6 cellular contexts compared by ENCODE assay signal in the genomic region with DNA sequence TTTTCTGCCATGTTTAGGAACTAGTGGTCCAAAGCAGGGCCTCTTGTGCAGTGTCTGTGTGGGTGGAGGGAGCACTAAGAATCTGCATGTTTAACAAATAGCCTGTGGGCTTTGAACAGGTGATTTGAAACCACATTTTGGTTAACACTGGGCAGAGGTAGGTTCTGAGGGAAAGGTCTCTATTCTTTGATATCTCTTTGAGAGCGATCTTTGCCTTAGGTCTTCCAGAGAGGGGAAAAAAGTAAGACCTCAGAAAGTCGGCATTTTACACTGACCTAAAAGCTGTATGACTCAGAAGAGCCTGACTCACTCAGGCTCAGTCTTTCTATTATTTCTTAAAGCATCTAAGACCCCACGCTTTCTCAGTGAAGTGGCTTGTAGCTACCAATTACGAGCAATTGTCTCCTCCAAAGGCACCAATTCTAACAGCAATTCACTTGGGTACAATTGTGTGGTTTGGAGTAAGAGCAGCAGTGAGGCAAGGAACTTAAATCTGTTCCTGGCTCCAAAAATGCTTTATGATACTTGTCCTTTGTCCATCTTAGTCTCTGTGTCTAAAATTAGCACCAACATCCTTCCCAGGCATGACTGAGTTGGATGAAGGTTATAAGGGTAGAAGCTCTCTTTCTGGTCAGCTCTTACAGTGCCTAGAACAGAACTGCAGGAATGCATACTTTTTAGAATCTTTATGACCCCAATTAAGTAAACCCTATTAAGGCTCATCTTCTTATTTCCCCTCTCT. TPM values are rescaled to one million over a fixed set of nuclear protein-coding genes. Genes with fewer than 3 reads are reported as not detected.
DNase-seq lines count a peak whose midpoint lies in the region; ATAC-seq and FAIRE-seq lines count a peak whose summit lies in the region.

No MANE protein-coding gene starts in this region.

- ATAC-seq in Right ventricle myocardium superior (ENCODE audit: poor library complexity) (peak; percentile 63), GM19467 (IDR thresholded peaks at IDR 0.05; ENCODE audit: unreplicated experiment) (no peak)

- no peak for FAIRE-seq in urothelium cell line (lab: Jason Lieb, UNC)

- no peak for DNase-seq in activated naive CD4-positive, alpha-beta T cell treated with anti-CD3 and anti-CD28 coated beads, Interleukin-2, amount 10 ng/mL, durations not matched to agents 7 days and 5 days
- DNase-seq in Right ventricle myocardium superior (no peak), urothelium cell line (ENCODE audit: low spot score) (peak; percentile 22), NCI-H510A (lab: John Stamatoyannopoulos, UW) (no peak)

- peak overlapping the region; percentile 70 for H3K27ac Mint-ChIP-seq in activated naive CD4-positive, alpha-beta T cell treated with anti-CD3 and anti-CD28 coated beads, Interleukin-2, amount 50 U/mL, for 24 hours
- no peak overlapping the region for H3K27ac Mint-ChIP-seq in activated naive CD4-positive, alpha-beta T cell treated with anti-CD3 and anti-CD28 coated beads, Interleukin-2, amount 10 ng/mL, durations not matched to agents 7 days and 5 days

- peaks cover 9% of the 10 kb centered on the region for H3K36me3 Mint-ChIP-seq in activated naive CD4-positive, alpha-beta T cell treated with anti-CD3 and anti-CD28 coated beads, Interleukin-2, amount 50 U/mL, for 24 hours
- H3K36me3 Mint-ChIP-seq in activated naive CD4-positive, alpha-beta T cell treated with anti-CD3 and anti-CD28 coated beads, Interleukin-2, amount 10 ng/mL, durations not matched to agents 7 days and 5 days, result peaks cover 53% of the 10 kb centered on the region

- intact Hi-C loops in Right ventricle myocardium superior (cut with DNase I), result no loop called here

- H3K27me3 Mint-ChIP-seq in activated naive CD4-positive, alpha-beta T cell treated with anti-CD3 and anti-CD28 coated beads, Interleukin-2, amount 50 U/mL, for 24 hours, result no peaks in the 10 kb centered on the region
- no peaks in the 10 kb centered on the region for H3K27me3 Mint-ChIP-seq in activated naive CD4-positive, alpha-beta T cell treated with anti-CD3 and anti-CD28 coated beads, Interleukin-2, amount 10 ng/mL, durations not matched to agents 7 days and 5 days

- no peak overlapping the region for H3K4me3 Mint-ChIP-seq in activated naive CD4-positive, alpha-beta T cell treated with anti-CD3 and anti-CD28 coated beads, Interleukin-2, amount 50 U/mL, for 24 hours
- H3K4me3 Mint-ChIP-seq in activated naive CD4-positive, alpha-beta T cell treated with anti-CD3 and anti-CD28 coated beads, Interleukin-2, amount 10 ng/mL, durations not matched to agents 7 days and 5 days, result no peak overlapping the region

- peaks cover 27% of the 10 kb centered on the region for H3K4me1 Mint-ChIP-seq in activated naive CD4-positive, alpha-beta T cell treated with anti-CD3 and anti-CD28 coated beads, Interleukin-2, amount 50 U/mL, for 24 hours
- H3K4me1 Mint-ChIP-seq in activated naive CD4-positive, alpha-beta T cell treated with anti-CD3 and anti-CD28 coated beads, Interleukin-2, amount 10 ng/mL, durations not matched to agents 7 days and 5 days, result peaks cover 19% of the 10 kb centered on the region

- CTCF ChIA-PET in activated naive CD4-positive, alpha-beta T cell treated with anti-CD3 and anti-CD28 coated beads, Interleukin-2, amount 10 ng/mL, durations not matched to agents 7 days and 5 days (lab: Charles Lee), result interaction anchor here (1.4 to 2.0 kb wide), 2 partner anchors 77 to 106 kb away, joined by 4 to 6 read pairs; no protein-coding TSS in a partner anchor

- no peaks in the 10 kb centered on the region for H3K9me3 Mint-ChIP-seq in activated naive CD4-positive, alpha-beta T cell treated with anti-CD3 and anti-CD28 coated beads, Interleukin-2, amount 50 U/mL, for 24 hours
- no peaks in the 10 kb centered on the region for H3K9me3 Mint-ChIP-seq in activated naive CD4-positive, alpha-beta T cell treated with anti-CD3 and anti-CD28 coated beads, Interleukin-2, amount 10 ng/mL, durations not matched to agents 7 days and 5 days

RNA-seq across cellular contexts. Expression of gene EIF2B2, which starts 8.8 kb away (rescaled TPM):
- 29.5 TPM for total RNA-seq in Right ventricle myocardium superior

RNA-seq across cellular contexts. Expression of gene MLH3, which starts 39.7 kb away (rescaled TPM):
- 21.8 TPM for total RNA-seq in Right ventricle myocardium superior

RNA-seq across cellular contexts. Expression of gene ACYP1, which starts 52.3 kb away (rescaled TPM):
- 11.9 TPM for total RNA-seq in Right ventricle myocardium superior

RNA-seq across cellular contexts. Expression of gene PGF, which starts 56.1 kb away (rescaled TPM):
- 5.1 TPM for total RNA-seq in Right ventricle myocardium superior

RNA-seq across cellular contexts. Expression of gene ZC2HC1C, which starts 57.9 kb away (rescaled TPM):
- 11.3 TPM for total RNA-seq in Right ventricle myocardium superior
